ENCODE assay signal across 20 cellular contexts in the genomic region with DNA sequence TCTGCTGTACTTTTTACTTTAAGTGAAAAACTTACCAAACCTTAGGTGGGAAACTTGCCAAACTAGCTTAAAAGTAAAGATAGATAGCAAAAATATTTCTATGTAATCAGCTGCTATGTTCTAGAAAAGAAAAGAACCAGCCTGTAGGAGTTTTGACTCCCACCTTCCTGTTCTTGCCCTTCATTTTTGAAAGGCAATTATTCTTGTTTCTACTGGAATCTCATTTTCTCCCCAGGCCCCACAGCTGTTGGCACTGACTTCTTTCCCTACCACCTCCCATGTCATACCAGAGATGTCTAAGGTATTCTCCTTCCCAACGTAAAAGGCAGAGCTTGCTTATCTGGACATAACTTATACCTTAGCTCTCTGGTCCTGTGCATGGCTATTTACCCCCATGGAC.
"Had no signal": no experiment of that assay in that cellular context is flagged by ENCODE, and none has a peak within 500 bp of the region (broad histone marks: within the 10 kb centered on the region; RNA-seq: fewer than 3 reads in every experiment).

No MANE protein-coding gene starts in this region.

- H3K27me3 ChIP-seq: neutrophil, pancreas, right lobe of liver, sigmoid colon, stomach, thyroid gland, tibial nerve, upper lobe of left lung, vagina had no signal

- H3K4me3 ChIP-seq: pancreas, prostate gland, right lobe of liver, sigmoid colon, stomach, thoracic aorta, thyroid gland, tibial nerve, upper lobe of left lung, vagina had no signal

- H3K9me3 ChIP-seq: neutrophil, pancreas, prostate gland, right lobe of liver, sigmoid colon, stomach, thoracic aorta, thyroid gland, tibial nerve, upper lobe of left lung, vagina had no signal

- DNase-seq: natural killer cell; nephron progenitor cell; pancreas; right cardiac atrium; right lobe of liver; sigmoid colon; small intestine; stimulated activated CD4-positive, alpha-beta T cell treated with anti-CD3 and anti-CD28 coated beads, Interleukin-2, amount 100 ng/mL, for 48 hours; stimulated activated CD4-positive, alpha-beta T cell treated with anti-CD3 and anti-CD28 coated beads, Interleukin-4, amount 100 ng/mL, for 24 hours; stimulated activated naive B cell treated with anti-CD40 and anti-IgM and Interleukin-4, amounts not matched to agents 10 μg/mL and 1 μg/mL and 100 μg/mL, for 72 hours; stimulated activated naive CD4-positive, alpha-beta T cell treated with Interleukin-2 at 50 U/mL for 16 hours; stomach; thyroid gland; upper lobe of left lung had no signal

- H3K36me3 ChIP-seq: neutrophil, pancreas, prostate gland, right lobe of liver, sigmoid colon, stomach, thoracic aorta, thyroid gland, tibial nerve, upper lobe of left lung, vagina had no signal

- H3K27ac ChIP-seq: neutrophil, pancreas, prostate gland, right lobe of liver, sigmoid colon, stomach, thoracic aorta, thyroid gland, tibial nerve, upper lobe of left lung, vagina had no signal

- H3K4me1 ChIP-seq: pancreas, prostate gland, right lobe of liver, sigmoid colon, stomach, vagina had no signal

- ATAC-seq: natural killer cell; pancreas; right cardiac atrium; stimulated activated effector memory CD8-positive, alpha-beta T cell treated with anti-CD3 and anti-CD28 coated beads, Interleukin-12 subunit alpha, Interleukin-12 subunit beta, amount 100 ng/mL, for 72 hours had no signal
